Comparison of ENCODE assay signal across 20 cellular contexts in the genomic region with DNA sequence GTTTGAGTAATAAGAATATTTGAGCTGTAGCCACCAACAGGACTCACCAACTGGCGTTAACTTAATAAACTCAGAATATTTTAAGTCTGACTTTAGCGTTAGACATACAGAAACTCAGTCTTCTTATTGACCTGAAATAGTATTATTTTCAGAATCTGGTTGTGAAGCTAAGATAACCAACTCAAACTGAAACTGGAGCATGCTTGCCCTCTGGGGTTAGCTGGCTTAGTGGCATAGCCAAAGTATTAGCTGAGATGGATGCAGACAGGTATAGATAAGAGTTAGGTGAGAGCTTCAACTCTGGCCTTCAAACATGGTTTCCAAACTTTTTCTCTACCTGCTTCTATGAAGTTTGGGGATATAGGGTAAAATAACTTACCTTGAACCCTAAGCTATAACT. TPM values are rescaled to one million over a fixed set of nuclear protein-coding genes. Genes with fewer than 3 reads are reported as not detected.
"Had no signal": no experiment of that assay in that cellular context is flagged by ENCODE, and none has a peak within 500 bp of the region (broad histone marks: within the 10 kb centered on the region; RNA-seq: fewer than 3 reads in every experiment).

No MANE protein-coding gene starts in this region.

- H3K4me3 ChIP-seq: lung, pancreas, sigmoid colon, stomach had no signal

- H3K27me3 ChIP-seq: neutrophil, sigmoid colon, stomach, testis had no signal

- H3K27ac ChIP-seq: neutrophil, pancreas, sigmoid colon, stomach, testis had no signal

- H3K4me1 ChIP-seq: pancreas, stomach, testis had no signal

- H3K9me3 ChIP-seq: neutrophil, pancreas, sigmoid colon, stomach, testis had no signal

- ATAC-seq: activated CD4-positive, alpha-beta T cell treated with anti-CD3 and anti-CD28 coated beads for 36 hours; natural killer cell treated with Interleukin-12 subunit alpha and Interleukin-12 subunit beta and Interleukin-15 and Interleukin-18, amount 100 ng/mL, for 72 hours; pancreas; stimulated activated effector memory CD8-positive, alpha-beta T cell treated with anti-CD3 and anti-CD28 coated beads, Interleukin-12 subunit alpha, Interleukin-12 subunit beta, amount 100 ng/mL, for 72 hours; WTC11 had no signal

- FAIRE-seq: bronchial epithelial cell, frontal cortex, pancreas had no signal

- H3K36me3 ChIP-seq: neutrophil, pancreas, sigmoid colon, stomach had no signal

- DNase-seq: activated CD4-positive, alpha-beta T cell treated with anti-CD3 and anti-CD28 coated beads for 36 hours; activated CD4-positive, alpha-beta T cell treated with anti-CD3 and anti-CD28 coated beads, Interleukin-2, amount 50 U/mL, for 48 hours; activated gamma-delta T cell; cerebellar nuclear complex; effector CD4-positive, alpha-beta T cell; hypothalamus; islet precursor cell; pancreas; sigmoid colon; stimulated activated CD4-positive, alpha-beta T cell treated with anti-CD3 and anti-CD28 coated beads, Interleukin-4, amount 100 ng/mL, for 24 hours; stomach; testis had no signal

RNA-seq across cellular contexts. Expression of a gene that starts 40.5 kb away (rescaled TPM):
- total RNA-seq: activated CD4-positive, alpha-beta T cell treated with anti-CD3 and anti-CD28 coated beads for 36 hours; frontal cortex; mesothelial cell of epicardium; natural killer cell treated with Interleukin-12 subunit alpha and Interleukin-12 subunit beta and Interleukin-15 and Interleukin-18, amount 100 ng/mL, for 72 hours; sigmoid colon; stomach; WTC11 had no signal
- polyA plus RNA-seq: pancreas, sigmoid colon, stomach had no signal
